Comparison of ENCODE assay signal across 2 cellular contexts in genomic region chr4:54912155-54912554, GRCh38.
TF ChIP-seq lines count a peak whose summit lies in the region.

No MANE protein-coding gene starts in this region.

TF ChIP-seq in GM23338, 12 proteins besides CTCF, POLR2A, EP300 and RAD21 (continued from another document):
- TF ChIP-seq, protein P1, sequence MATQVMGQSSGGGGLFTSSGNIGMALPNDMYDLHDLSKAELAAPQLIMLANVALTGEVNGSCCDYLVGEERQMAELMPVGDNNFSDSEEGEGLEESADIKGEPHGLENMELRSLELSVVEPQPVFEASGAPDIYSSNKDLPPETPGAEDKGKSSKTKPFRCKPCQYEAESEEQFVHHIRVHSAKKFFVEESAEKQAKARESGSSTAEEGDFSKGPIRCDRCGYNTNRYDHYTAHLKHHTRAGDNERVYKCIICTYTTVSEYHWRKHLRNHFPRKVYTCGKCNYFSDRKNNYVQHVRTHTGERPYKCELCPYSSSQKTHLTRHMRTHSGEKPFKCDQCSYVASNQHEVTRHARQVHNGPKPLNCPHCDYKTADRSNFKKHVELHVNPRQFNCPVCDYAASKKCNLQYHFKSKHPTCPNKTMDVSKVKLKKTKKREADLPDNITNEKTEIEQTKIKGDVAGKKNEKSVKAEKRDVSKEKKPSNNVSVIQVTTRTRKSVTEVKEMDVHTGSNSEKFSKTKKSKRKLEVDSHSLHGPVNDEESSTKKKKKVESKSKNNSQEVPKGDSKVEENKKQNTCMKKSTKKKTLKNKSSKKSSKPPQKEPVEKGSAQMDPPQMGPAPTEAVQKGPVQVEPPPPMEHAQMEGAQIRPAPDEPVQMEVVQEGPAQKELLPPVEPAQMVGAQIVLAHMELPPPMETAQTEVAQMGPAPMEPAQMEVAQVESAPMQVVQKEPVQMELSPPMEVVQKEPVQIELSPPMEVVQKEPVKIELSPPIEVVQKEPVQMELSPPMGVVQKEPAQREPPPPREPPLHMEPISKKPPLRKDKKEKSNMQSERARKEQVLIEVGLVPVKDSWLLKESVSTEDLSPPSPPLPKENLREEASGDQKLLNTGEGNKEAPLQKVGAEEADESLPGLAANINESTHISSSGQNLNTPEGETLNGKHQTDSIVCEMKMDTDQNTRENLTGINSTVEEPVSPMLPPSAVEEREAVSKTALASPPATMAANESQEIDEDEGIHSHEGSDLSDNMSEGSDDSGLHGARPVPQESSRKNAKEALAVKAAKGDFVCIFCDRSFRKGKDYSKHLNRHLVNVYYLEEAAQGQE (IDR thresholded peaks at IDR 0.05; ENCODE audit: unreplicated experiment): no peak
- TF ChIP-seq NANOG (IDR thresholded peaks at IDR 0.05; ENCODE audit: borderline replicate concordance): no peak
- TF ChIP-seq EZH2 (IDR thresholded peaks at IDR 0.05; ENCODE audit: low read depth, unreplicated experiment): no peak
- TF ChIP-seq, protein P2, sequence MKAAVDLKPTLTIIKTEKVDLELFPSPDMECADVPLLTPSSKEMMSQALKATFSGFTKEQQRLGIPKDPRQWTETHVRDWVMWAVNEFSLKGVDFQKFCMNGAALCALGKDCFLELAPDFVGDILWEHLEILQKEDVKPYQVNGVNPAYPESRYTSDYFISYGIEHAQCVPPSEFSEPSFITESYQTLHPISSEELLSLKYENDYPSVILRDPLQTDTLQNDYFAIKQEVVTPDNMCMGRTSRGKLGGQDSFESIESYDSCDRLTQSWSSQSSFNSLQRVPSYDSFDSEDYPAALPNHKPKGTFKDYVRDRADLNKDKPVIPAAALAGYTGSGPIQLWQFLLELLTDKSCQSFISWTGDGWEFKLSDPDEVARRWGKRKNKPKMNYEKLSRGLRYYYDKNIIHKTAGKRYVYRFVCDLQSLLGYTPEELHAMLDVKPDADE (IDR thresholded peaks at IDR 0.05): no peak
- no peak for TF ChIP-seq ZNF462 (CRISPR knock-in tag; IDR thresholded peaks at IDR 0.05)
- no peak for TF ChIP-seq ZNF331 (CRISPR knock-in tag; IDR thresholded peaks at IDR 0.05; ENCODE audit: low read depth)
- no peak for TF ChIP-seq CREB1 (CRISPR knock-in tag; IDR thresholded peaks at IDR 0.05; ENCODE audit: low read depth)
- TF ChIP-seq EZH2phosphoT487 (IDR thresholded peaks at IDR 0.05; ENCODE audit: unreplicated experiment): no peak
- TF ChIP-seq ZNF114 (CRISPR knock-in tag; IDR thresholded peaks at IDR 0.05): no peak
- TF ChIP-seq STAT1 (IDR thresholded peaks at IDR 0.05; ENCODE audit: unreplicated experiment): no peak
- TF ChIP-seq JUNB (IDR thresholded peaks at IDR 0.05; ENCODE audit: unreplicated experiment): no peak

TF ChIP-seq in H1, 55 proteins besides CTCF, POLR2A, EP300 and RAD21 (continued from another document):
- TF ChIP-seq KDM1A (IDR thresholded peaks at IDR 0.05; ENCODE audit: borderline replicate concordance, low read length) (no peak), BACH1 (IDR thresholded peaks at IDR 0.05; ENCODE audit: low read length) (no peak), HDAC6 (IDR thresholded peaks at IDR 0.05; ENCODE audit: low read depth, low read length) (no peak), NRF1 (IDR thresholded peaks at IDR 0.05; ENCODE audit: low read depth, low read length) (no peak), ATF2 (IDR thresholded peaks at IDR 0.05; ENCODE audit: low read length) (no peak), RFX5 (IDR thresholded peaks at IDR 0.05; ENCODE audit: borderline replicate concordance, low read depth, low read length) (no peak), EGR1 (IDR thresholded peaks at IDR 0.05; ENCODE audit: borderline replicate concordance, low read depth, low read length) (no peak), RNF2 (IDR thresholded peaks at IDR 0.05; ENCODE audit: borderline replicate concordance, low read depth, low read length, missing control alignments, poor library complexity, severe bottlenecking) (no peak)
TF ChIP-seq in H1: peak in this region for 0.
